ENCODE assay signal across 8 cellular contexts in genomic region chr3:97823503-97824004, GRCh38. TPM values are rescaled to one million over a fixed set of nuclear protein-coding genes. Genes with fewer than 3 reads are reported as not detected.
DNase-seq lines count a peak whose midpoint lies in the region; ATAC-seq and TF ChIP-seq lines count a peak whose summit lies in the region.

No MANE protein-coding gene starts in this region.

- ATAC-seq in activated CD8-positive, alpha-beta T cell treated with anti-CD3 and anti-CD28 coated beads, Interleukin-2, amount 10 ng/mL, durations not matched to agents 7 days and 5 days, result no peak

- H3K9ac ChIP-seq in iPS-20b (ENCODE audit: low read depth, low read length), result no peak overlapping the region

- H3K9me3 Mint-ChIP-seq in activated CD8-positive, alpha-beta T cell treated with anti-CD3 and anti-CD28 coated beads, Interleukin-2, amount 10 ng/mL, durations not matched to agents 7 days and 5 days (ENCODE audit: insufficient read depth), result no peaks in the 10 kb centered on the region

- WGBS in stomach, 5 donors, result 47 to 64% (median 52%) methylated on average over 7 of the region's 7 CpGs

- H3K9me3 ChIP-seq in iPS-20b (ENCODE audit: insufficient read depth, low read depth, low read length) (no peaks in the 10 kb centered on the region), stomach (no peaks in the 10 kb centered on the region)

- H3K4me1 Mint-ChIP-seq in activated CD8-positive, alpha-beta T cell treated with anti-CD3 and anti-CD28 coated beads, Interleukin-2, amount 10 ng/mL, durations not matched to agents 7 days and 5 days (ENCODE audit: low read depth), result peaks cover 19% of the 10 kb centered on the region

- H3K4me3 ChIP-seq in iPS-20b (ENCODE audit: low read length) (peak overlapping the region; percentile 89; the same call in 1 of the 2 replicates), stomach (peak overlapping the region; percentile 65 to 93 (median 85))

- H3K27me3 Mint-ChIP-seq in activated CD8-positive, alpha-beta T cell treated with anti-CD3 and anti-CD28 coated beads, Interleukin-2, amount 10 ng/mL, durations not matched to agents 7 days and 5 days (ENCODE audit: low read depth), result peaks cover 35% of the 10 kb centered on the region

- DNase-seq in NCI-H524 (lab: John Stamatoyannopoulos, UW) (peak; percentile 47 to 67), NCI-H524 treated with DMSO at 0.1 percent for 48 hours (lab: John Stamatoyannopoulos, UW) (no peak), stomach (no peak), kidney glomerular epithelial cell (lab: John Stamatoyannopoulos, UW) (no peak), DMS53 (lab: John Stamatoyannopoulos, UW) (no peak)
- no peak for DNase-seq in activated CD8-positive, alpha-beta T cell treated with anti-CD3 and anti-CD28 coated beads, Interleukin-2, amount 10 ng/mL, durations not matched to agents 7 days and 5 days
- no peak for DNase-seq in activated CD4-positive, CD25-positive, alpha-beta regulatory T cell treated with anti-CD3 and anti-CD28 coated beads, Interleukin-2, amount 50 U/mL, for 72 hours

- CTCF ChIA-PET in activated CD8-positive, alpha-beta T cell treated with anti-CD3 and anti-CD28 coated beads, Interleukin-2, amount 10 ng/mL, durations not matched to agents 7 days and 5 days (lab: Charles Lee), result interaction anchor here (1.5 to 4.3 kb wide), 2 partner anchors 161 to 199 kb away, joined by 3 to 48 read pairs; no protein-coding TSS in a partner anchor

- no peak for TF ChIP-seq POLR2A in stomach (IDR thresholded peaks at IDR 0.05)

- H3K27me3 ChIP-seq in iPS-20b (ENCODE audit: insufficient read depth, low read length), result peaks cover 36% of the 10 kb centered on the region
- H3K27me3 ChIP-seq in stomach, result no peaks in the 10 kb centered on the region

- H3K27ac ChIP-seq in iPS-20b (ENCODE audit: low read length) (no peak overlapping the region), stomach (peak overlapping the region in 4 of 5 donors; percentile 35 to 95 (median 88))

- TF ChIP-seq EP300 in stomach (IDR thresholded peaks at IDR 0.05), result no peak

- no peak overlapping the region for H3K27ac Mint-ChIP-seq in activated CD8-positive, alpha-beta T cell treated with anti-CD3 and anti-CD28 coated beads, Interleukin-2, amount 10 ng/mL, durations not matched to agents 7 days and 5 days

- intact Hi-C loops in stomach (cut with DNase I; ENCODE audit: low total_unique reads), result no loop called here

- POLR2A ChIA-PET in activated CD8-positive, alpha-beta T cell treated with anti-CD3 and anti-CD28 coated beads, Interleukin-2, amount 10 ng/mL, durations not matched to agents 7 days and 5 days (lab: Charles Lee), result no interaction called here

- H3K4me3 Mint-ChIP-seq in activated CD8-positive, alpha-beta T cell treated with anti-CD3 and anti-CD28 coated beads, Interleukin-2, amount 10 ng/mL, durations not matched to agents 7 days and 5 days, result peak overlapping the region; percentile 84

- H3K36me3 ChIP-seq in iPS-20b (ENCODE audit: insufficient read depth, low read depth, low read length) (no peaks in the 10 kb centered on the region), stomach (no peaks in the 10 kb centered on the region)

- TF ChIP-seq CTCF in stomach (IDR thresholded peaks at IDR 0.05), result no peak

- peaks cover 3% of the 10 kb centered on the region; the same call in 1 of the 2 replicates for H3K4me1 ChIP-seq in iPS-20b (ENCODE audit: insufficient read depth, low read length)
- peaks cover 0 to 65% (median 24%) of the 10 kb centered on the region in 4 donors for H3K4me1 ChIP-seq in stomach

- no peaks in the 10 kb centered on the region for H3K36me3 Mint-ChIP-seq in activated CD8-positive, alpha-beta T cell treated with anti-CD3 and anti-CD28 coated beads, Interleukin-2, amount 10 ng/mL, durations not matched to agents 7 days and 5 days (ENCODE audit: low read depth)

RNA-seq across cellular contexts. Expression of gene CRYBG3, which starts 1.7 kb away (rescaled TPM):
- total RNA-seq in activated CD8-positive, alpha-beta T cell treated with anti-CD3 and anti-CD28 coated beads, Interleukin-2, amount 10 ng/mL, durations not matched to agents 7 days and 5 days, result 1 to 10 TPM; 1.6 to 1.8 TPM
- 10 to 100 TPM; 18.2 to 57.6 (median 47.3) TPM for total RNA-seq in stomach
- 10 to 100 TPM in 1 of 3 donors, 1 to 10 TPM in 2; 5.7 to 10.2 (median 8.3) TPM for polyA plus RNA-seq in stomach

RNA-seq across cellular contexts. Expression of gene ARL6, which starts 59.0 kb away (rescaled TPM):
- total RNA-seq in activated CD8-positive, alpha-beta T cell treated with anti-CD3 and anti-CD28 coated beads, Interleukin-2, amount 10 ng/mL, durations not matched to agents 7 days and 5 days, result 1 to 10 TPM; 5.0 to 6.6 TPM
- 10 to 100 TPM in 1 of 5 donors, 1 to 10 TPM in 2, under 1 TPM in 2; 0.58 to 19.1 (median 1.8) TPM for total RNA-seq in stomach
- polyA plus RNA-seq in stomach, result 1 to 10 TPM; 2.0 to 3.8 (median 3.2) TPM

Comparison
In these comparisons a context has a peak if more than half of its experiments do, and no peak if none do; other contexts are left out.
1. DNase-seq: peak in NCI-H524 (2 of 2); none in NCI-H524 treated with DMSO at 0.1 percent for 48 hours (single experiment), activated CD8-positive, alpha-beta T cell treated with anti-CD3 and anti-CD28 coated beads, Interleukin-2, amount 10 ng/mL, durations not matched to agents 7 days and 5 days (single experiment), stomach (single experiment), kidney glomerular epithelial cell (single experiment), activated CD4-positive, CD25-positive, alpha-beta regulatory T cell treated with anti-CD3 and anti-CD28 coated beads, Interleukin-2, amount 50 U/mL, for 72 hours (single experiment) and DMS53 (single experiment).
2. RNA of gene CRYBG3, which starts 1.7 kb away (total RNA-seq): 18.2 to 57.6 TPM in stomach; 1.6 to 1.8 TPM in activated CD8-positive, alpha-beta T cell treated with anti-CD3 and anti-CD28 coated beads, Interleukin-2, amount 10 ng/mL, durations not matched to agents 7 days and 5 days; every median in the first group is over 4 times any median in the second.